19 cellular contexts compared by ENCODE assay signal in genomic region chr5:164256351-164256750, GRCh38.
DNase-seq lines count a peak whose midpoint lies in the region; TF ChIP-seq lines count a peak whose summit lies in the region.
"Had no signal": no experiment of that assay in that cellular context is flagged by ENCODE, and none has a peak within 500 bp of the region (broad histone marks: within the 10 kb centered on the region; RNA-seq: fewer than 3 reads in every experiment).

No MANE protein-coding gene starts in this region.

- no peaks in the 10 kb centered on the region for H3K9me3 Mint-ChIP-seq in chondrocyte (ENCODE audit: low read depth)

- H3K27ac Mint-ChIP-seq in chondrocyte (ENCODE audit: unreplicated experiment) = no peak overlapping the region

- no peak overlapping the region for H3K4me3 ChIP-seq in fibroblast of the aortic adventitia (ENCODE audit: low read depth, low read length)
- H3K4me3 ChIP-seq: HAP-1, SJCRH30 had no signal

- no peak overlapping the region for H3K4me3 Mint-ChIP-seq in chondrocyte (ENCODE audit: unreplicated experiment)

- peak; percentile 59 for DNase-seq in NCI-H226
- DNase-seq in astrocyte of the hippocampus (ENCODE audit: low read depth, low spot score) = peak; percentile 6
- DNase-seq in fibroblast of the aortic adventitia (ENCODE audit: low read depth) = peak; percentile 45
- DNase-seq in SW 1271 (lab: John Stamatoyannopoulos, UW) = no peak
- no peak for DNase-seq in SHP77 treated with DMSO at 0.1 percent for 48 hours (lab: John Stamatoyannopoulos, UW)
- no peak for DNase-seq in DMS79 treated with DMSO at 0.1 percent for 48 hours (lab: John Stamatoyannopoulos, UW)
- DNase-seq in chondrocyte (ENCODE audit: low spot score) = no peak
- DNase-seq: ACHN, C1 segment of cervical spinal cord, DMS79, KG1, NCI-H1417 treated with DMSO at 0.1 percent for 48 hours, NCI-H187 treated with DMSO at 0.1 percent for 48 hours, NCI-H2227 treated with DMSO at 0.1 percent for 48 hours, NCI-H524, OCI-M1, RPMI8226, SJCRH30 had no signal

- H3K36me3 Mint-ChIP-seq in chondrocyte (ENCODE audit: low read depth) = no peaks in the 10 kb centered on the region

- TF ChIP-seq CTCF in fibroblast of the aortic adventitia (IDR thresholded peaks at IDR 0.05; ENCODE audit: insufficient read depth, low read length) = no peak
- no peak for TF ChIP-seq CTCF in chondrocyte (IDR thresholded peaks at IDR 0.05)

- no peaks in the 10 kb centered on the region for H3K4me1 Mint-ChIP-seq in chondrocyte (ENCODE audit: low read depth)

- peaks cover 8% of the 10 kb centered on the region for H3K27me3 Mint-ChIP-seq in chondrocyte (ENCODE audit: low read depth)

Comparison
In these comparisons a context has a peak if more than half of its experiments do, and no peak if none do; other contexts are left out.
1. DNase-seq: peak in NCI-H226 (single experiment), astrocyte of the hippocampus (single experiment) and fibroblast of the aortic adventitia (single experiment); none in SW 1271 (0 of 2), SHP77 treated with DMSO at 0.1 percent for 48 hours (single experiment), DMS79 treated with DMSO at 0.1 percent for 48 hours (single experiment) and chondrocyte (single experiment).